11 cellular contexts compared by ENCODE assay signal in the genomic region with DNA sequence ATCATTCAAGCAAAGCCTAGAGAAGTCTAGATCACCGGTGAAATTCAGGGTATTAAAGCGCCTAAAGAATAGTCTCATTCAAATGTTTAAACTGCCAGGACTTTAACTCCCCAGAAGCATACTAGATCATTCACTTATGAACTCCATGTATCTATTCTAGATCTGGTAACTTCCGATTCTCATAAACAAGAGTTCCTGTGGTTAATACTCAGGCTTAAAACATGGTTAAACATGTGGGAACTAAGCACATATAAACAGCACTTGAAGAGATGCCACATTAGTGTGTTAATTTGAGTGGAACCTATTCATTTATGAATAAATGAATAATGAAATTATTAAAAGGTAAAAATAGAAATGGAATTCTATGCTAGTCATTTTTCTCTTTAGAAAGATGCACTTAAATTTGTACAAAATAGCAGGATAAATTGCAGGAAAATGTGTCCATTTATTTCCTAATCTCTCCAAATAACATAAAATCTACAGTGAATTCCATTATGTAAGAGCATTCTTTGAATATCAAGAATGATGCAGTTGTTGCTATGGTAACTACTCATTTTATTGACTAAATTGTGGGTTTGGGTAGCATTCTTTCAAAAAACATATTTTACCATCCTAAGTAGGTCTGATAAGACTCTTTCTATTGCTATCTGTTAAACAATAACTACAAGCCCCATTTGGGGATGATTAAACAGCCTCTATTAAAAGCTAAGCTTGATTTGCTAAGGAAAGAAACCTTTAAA.
A peak's percentile ranks its signal among the peaks of the same experiment; 100 is the strongest.
DNase-seq lines count a peak whose midpoint lies in the region; ATAC-seq and TF ChIP-seq lines count a peak whose summit lies in the region.
"Had no signal": no experiment of that assay in that cellular context is flagged by ENCODE, and none has a peak within 500 bp of the region (broad histone marks: within the 10 kb centered on the region; RNA-seq: fewer than 3 reads in every experiment).

No MANE protein-coding gene starts in this region.

- no peaks in the 10 kb centered on the region for H3K9me3 Mint-ChIP-seq in mesothelial cell of epicardium

- no peaks in the 10 kb centered on the region for H3K27me3 ChIP-seq in BJ (ENCODE audit: control insufficient read depth, insufficient read depth, low read length)
- no peaks in the 10 kb centered on the region for H3K27me3 ChIP-seq in HL-60 (ENCODE audit: insufficient read depth, poor library complexity, severe bottlenecking)

- peak overlapping the region; percentile 85 for H3K4me3 Mint-ChIP-seq in mesothelial cell of epicardium

- H3K4me3 ChIP-seq in BJ (ENCODE audit: low read depth, low read length) (peak overlapping the region; percentile 60), HL-60 (replicated peaks; ENCODE audit: insufficient read depth, low read length) (peak overlapping the region; percentile 99; the same call in 1 of the 2 replicates)

- H3K36me3 ChIP-seq in BJ (ENCODE audit: control insufficient read depth, insufficient read depth, low read length), result no peaks in the 10 kb centered on the region

- peaks cover 25% of the 10 kb centered on the region for H3K4me1 Mint-ChIP-seq in mesothelial cell of epicardium

- POLR2A ChIA-PET in BJ (lab: Charles Lee), result no interaction called here

- no peak for ATAC-seq in HG03039 (IDR thresholded peaks at IDR 0.05; ENCODE audit: unreplicated experiment)
- ATAC-seq: esophagus mucosa had no signal

- H3K36me3 Mint-ChIP-seq in mesothelial cell of epicardium, result peaks cover 5% of the 10 kb centered on the region

- in situ Hi-C loops in KBM-7 (cut with MboI; ENCODE audit: low pct_unique_long_range_greater_than_20kb, low sequenced_read_pairs), result no loop called here

- TF ChIP-seq CTCF in BJ (IDR thresholded peaks at IDR 0.05; ENCODE audit: insufficient read depth, low read depth, low read length) (no peak), HL-60 (IDR thresholded peaks at IDR 0.05; ENCODE audit: insufficient read depth, low read length) (no peak), mesothelial cell of epicardium (IDR thresholded peaks at IDR 0.05; ENCODE audit: unreplicated experiment) (no peak)

- CTCF ChIA-PET in BJ (lab: Yijun Ruan, JAX), result no interaction called here

- DNase-seq in BJ (ENCODE audit: low read depth) (peak; percentile 40), HL-60 (ENCODE audit: low read depth in 1 of 2, low spot score in 1 of 2) (no peak), astrocyte of the hippocampus (ENCODE audit: low read depth, low spot score) (peak; percentile 15), mesothelial cell of epicardium (ENCODE audit: low spot score in 2 of 2, unreplicated experiment in 2 of 2) (no peak), KBM-7 (no peak), NCI-H2196 treated with DMSO at 0.1 percent for 48 hours (lab: John Stamatoyannopoulos, UW; ENCODE audit: unreplicated experiment) (no peak)
- no peak for DNase-seq in NK-92 treated with Interleukin-12 subunit alpha and Interleukin-12 subunit beta, amount 100 ng/mL, for 24 hours (lab: John Stamatoyannopoulos, UW)
- DNase-seq: activated CD4-positive, CD25-positive, alpha-beta regulatory T cell treated with anti-CD3 and anti-CD28 coated beads, Interleukin-2, amount 50 U/mL, for 72 hours; NCI-H187 had no signal

- peak overlapping the region; percentile 97 for H3K27ac Mint-ChIP-seq in mesothelial cell of epicardium

- H3K27me3 Mint-ChIP-seq in mesothelial cell of epicardium (ENCODE audit: low read depth), result no peaks in the 10 kb centered on the region

- H3K27ac ChIP-seq in HL-60 (replicated peaks), result peak overlapping the region; percentile 76

Comparison
In these comparisons a context has a peak if more than half of its experiments do, and no peak if none do; other contexts are left out.
1. DNase-seq: peak in BJ (single experiment) and astrocyte of the hippocampus (single experiment); none in HL-60 (0 of 2), mesothelial cell of epicardium (0 of 2), KBM-7 (single experiment), NK-92 treated with Interleukin-12 subunit alpha and Interleukin-12 subunit beta, amount 100 ng/mL, for 24 hours (single experiment) and NCI-H2196 treated with DMSO at 0.1 percent for 48 hours (single experiment).